ENCODE assay signal across 1 cellular context in the genomic region with DNA sequence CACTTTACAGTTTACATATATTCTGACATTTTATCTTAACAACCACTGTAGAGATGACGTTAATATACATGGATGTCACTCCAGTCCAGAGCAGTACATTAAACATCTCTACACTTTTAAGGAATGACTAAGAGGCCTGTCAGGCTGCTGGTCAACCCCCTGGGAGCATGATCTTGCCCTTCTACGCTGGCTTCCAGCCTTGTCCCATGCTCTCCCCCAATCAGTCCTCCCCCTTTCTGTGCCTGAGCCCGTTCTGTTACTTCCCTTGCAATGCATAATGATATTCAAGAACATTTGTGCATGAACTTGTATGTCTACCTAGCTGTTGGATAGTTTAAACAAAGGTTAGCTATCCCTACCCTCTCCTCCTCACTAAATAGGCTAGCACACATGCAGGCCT.
TF ChIP-seq lines count a peak whose summit lies in the region.

No MANE protein-coding gene starts in this region.

TF ChIP-seq in H1, 55 proteins besides CTCF, POLR2A, EP300 and RAD21:
- TF ChIP-seq, protein P1, sequence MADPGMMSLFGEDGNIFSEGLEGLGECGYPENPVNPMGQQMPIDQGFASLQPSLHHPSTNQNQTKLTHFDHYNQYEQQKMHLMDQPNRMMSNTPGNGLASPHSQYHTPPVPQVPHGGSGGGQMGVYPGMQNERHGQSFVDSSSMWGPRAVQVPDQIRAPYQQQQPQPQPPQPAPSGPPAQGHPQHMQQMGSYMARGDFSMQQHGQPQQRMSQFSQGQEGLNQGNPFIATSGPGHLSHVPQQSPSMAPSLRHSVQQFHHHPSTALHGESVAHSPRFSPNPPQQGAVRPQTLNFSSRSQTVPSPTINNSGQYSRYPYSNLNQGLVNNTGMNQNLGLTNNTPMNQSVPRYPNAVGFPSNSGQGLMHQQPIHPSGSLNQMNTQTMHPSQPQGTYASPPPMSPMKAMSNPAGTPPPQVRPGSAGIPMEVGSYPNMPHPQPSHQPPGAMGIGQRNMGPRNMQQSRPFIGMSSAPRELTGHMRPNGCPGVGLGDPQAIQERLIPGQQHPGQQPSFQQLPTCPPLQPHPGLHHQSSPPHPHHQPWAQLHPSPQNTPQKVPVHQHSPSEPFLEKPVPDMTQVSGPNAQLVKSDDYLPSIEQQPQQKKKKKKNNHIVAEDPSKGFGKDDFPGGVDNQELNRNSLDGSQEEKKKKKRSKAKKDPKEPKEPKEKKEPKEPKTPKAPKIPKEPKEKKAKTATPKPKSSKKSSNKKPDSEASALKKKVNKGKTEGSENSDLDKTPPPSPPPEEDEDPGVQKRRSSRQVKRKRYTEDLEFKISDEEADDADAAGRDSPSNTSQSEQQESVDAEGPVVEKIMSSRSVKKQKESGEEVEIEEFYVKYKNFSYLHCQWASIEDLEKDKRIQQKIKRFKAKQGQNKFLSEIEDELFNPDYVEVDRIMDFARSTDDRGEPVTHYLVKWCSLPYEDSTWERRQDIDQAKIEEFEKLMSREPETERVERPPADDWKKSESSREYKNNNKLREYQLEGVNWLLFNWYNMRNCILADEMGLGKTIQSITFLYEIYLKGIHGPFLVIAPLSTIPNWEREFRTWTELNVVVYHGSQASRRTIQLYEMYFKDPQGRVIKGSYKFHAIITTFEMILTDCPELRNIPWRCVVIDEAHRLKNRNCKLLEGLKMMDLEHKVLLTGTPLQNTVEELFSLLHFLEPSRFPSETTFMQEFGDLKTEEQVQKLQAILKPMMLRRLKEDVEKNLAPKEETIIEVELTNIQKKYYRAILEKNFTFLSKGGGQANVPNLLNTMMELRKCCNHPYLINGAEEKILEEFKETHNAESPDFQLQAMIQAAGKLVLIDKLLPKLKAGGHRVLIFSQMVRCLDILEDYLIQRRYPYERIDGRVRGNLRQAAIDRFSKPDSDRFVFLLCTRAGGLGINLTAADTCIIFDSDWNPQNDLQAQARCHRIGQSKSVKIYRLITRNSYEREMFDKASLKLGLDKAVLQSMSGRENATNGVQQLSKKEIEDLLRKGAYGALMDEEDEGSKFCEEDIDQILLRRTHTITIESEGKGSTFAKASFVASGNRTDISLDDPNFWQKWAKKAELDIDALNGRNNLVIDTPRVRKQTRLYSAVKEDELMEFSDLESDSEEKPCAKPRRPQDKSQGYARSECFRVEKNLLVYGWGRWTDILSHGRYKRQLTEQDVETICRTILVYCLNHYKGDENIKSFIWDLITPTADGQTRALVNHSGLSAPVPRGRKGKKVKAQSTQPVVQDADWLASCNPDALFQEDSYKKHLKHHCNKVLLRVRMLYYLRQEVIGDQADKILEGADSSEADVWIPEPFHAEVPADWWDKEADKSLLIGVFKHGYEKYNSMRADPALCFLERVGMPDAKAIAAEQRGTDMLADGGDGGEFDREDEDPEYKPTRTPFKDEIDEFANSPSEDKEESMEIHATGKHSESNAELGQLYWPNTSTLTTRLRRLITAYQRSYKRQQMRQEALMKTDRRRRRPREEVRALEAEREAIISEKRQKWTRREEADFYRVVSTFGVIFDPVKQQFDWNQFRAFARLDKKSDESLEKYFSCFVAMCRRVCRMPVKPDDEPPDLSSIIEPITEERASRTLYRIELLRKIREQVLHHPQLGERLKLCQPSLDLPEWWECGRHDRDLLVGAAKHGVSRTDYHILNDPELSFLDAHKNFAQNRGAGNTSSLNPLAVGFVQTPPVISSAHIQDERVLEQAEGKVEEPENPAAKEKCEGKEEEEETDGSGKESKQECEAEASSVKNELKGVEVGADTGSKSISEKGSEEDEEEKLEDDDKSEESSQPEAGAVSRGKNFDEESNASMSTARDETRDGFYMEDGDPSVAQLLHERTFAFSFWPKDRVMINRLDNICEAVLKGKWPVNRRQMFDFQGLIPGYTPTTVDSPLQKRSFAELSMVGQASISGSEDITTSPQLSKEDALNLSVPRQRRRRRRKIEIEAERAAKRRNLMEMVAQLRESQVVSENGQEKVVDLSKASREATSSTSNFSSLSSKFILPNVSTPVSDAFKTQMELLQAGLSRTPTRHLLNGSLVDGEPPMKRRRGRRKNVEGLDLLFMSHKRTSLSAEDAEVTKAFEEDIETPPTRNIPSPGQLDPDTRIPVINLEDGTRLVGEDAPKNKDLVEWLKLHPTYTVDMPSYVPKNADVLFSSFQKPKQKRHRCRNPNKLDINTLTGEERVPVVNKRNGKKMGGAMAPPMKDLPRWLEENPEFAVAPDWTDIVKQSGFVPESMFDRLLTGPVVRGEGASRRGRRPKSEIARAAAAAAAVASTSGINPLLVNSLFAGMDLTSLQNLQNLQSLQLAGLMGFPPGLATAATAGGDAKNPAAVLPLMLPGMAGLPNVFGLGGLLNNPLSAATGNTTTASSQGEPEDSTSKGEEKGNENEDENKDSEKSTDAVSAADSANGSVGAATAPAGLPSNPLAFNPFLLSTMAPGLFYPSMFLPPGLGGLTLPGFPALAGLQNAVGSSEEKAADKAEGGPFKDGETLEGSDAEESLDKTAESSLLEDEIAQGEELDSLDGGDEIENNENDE (IDR thresholded peaks at IDR 0.05; ENCODE audit: insufficient replicate concordance, low read length), result no peak
- no peak for TF ChIP-seq BCL11A (IDR thresholded peaks at IDR 0.05; ENCODE audit: low read depth in 2 of 2, low read length in 2 of 2)
- TF ChIP-seq MAX (IDR thresholded peaks at IDR 0.05), result no peak
- TF ChIP-seq CTBP2 (IDR thresholded peaks at IDR 0.05; ENCODE audit: borderline replicate concordance, insufficient read depth, insufficient read length, low read length), result no peak
- TF ChIP-seq SIRT6 (IDR thresholded peaks at IDR 0.05; ENCODE audit: low read length), result no peak
- TF ChIP-seq TAF7 (optimal IDR thresholded peaks at IDR 0.05; ENCODE audit: borderline replicate concordance, low read depth, low read length), result no peak
- TF ChIP-seq FOSL1 (IDR thresholded peaks at IDR 0.05; ENCODE audit: insufficient read depth, low read depth, low read length), result no peak
- TF ChIP-seq KDM1A (IDR thresholded peaks at IDR 0.05; ENCODE audit: borderline replicate concordance, low read length), result no peak
- TF ChIP-seq RXRA (IDR thresholded peaks at IDR 0.05; ENCODE audit: insufficient read depth, low read depth, low read length), result no peak
- TF ChIP-seq SP1 (IDR thresholded peaks at IDR 0.05; ENCODE audit: low read depth, low read length), result no peak
- no peak for TF ChIP-seq JUN (IDR thresholded peaks at IDR 0.05; ENCODE audit: low read depth, low read length)
- no peak for TF ChIP-seq SIX5 (IDR thresholded peaks at IDR 0.05; ENCODE audit: low read depth, low read length)
- no peak for TF ChIP-seq SUZ12 (IDR thresholded peaks at IDR 0.05; ENCODE audit: low read length)
- TF ChIP-seq SAP30 (IDR thresholded peaks at IDR 0.05; ENCODE audit: insufficient read depth, insufficient replicate concordance, low read length), result no peak
- TF ChIP-seq ASH2L (IDR thresholded peaks at IDR 0.05; ENCODE audit: low read length), result no peak
- TF ChIP-seq ATF3 (IDR thresholded peaks at IDR 0.05; ENCODE audit: insufficient read depth, low read depth, low read length), result no peak
- TF ChIP-seq GTF2F1 (IDR thresholded peaks at IDR 0.05; ENCODE audit: borderline replicate concordance, low read depth, low read length), result no peak
- TF ChIP-seq, protein P2, sequence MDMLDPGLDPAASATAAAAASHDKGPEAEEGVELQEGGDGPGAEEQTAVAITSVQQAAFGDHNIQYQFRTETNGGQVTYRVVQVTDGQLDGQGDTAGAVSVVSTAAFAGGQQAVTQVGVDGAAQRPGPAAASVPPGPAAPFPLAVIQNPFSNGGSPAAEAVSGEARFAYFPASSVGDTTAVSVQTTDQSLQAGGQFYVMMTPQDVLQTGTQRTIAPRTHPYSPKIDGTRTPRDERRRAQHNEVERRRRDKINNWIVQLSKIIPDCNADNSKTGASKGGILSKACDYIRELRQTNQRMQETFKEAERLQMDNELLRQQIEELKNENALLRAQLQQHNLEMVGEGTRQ (IDR thresholded peaks at IDR 0.05; ENCODE audit: low read length), result no peak
- TF ChIP-seq PHF8 (conservative IDR thresholded peaks at IDR 0.05; ENCODE audit: low read depth, low read length), result no peak
